ENCODE assay signal across 20 cellular contexts in genomic region chr7:155449880-155450557, GRCh38. TPM values are rescaled to one million over a fixed set of nuclear protein-coding genes. Genes with fewer than 3 reads are reported as not detected.
DNase-seq lines count a peak whose midpoint lies in the region; ATAC-seq, FAIRE-seq and TF ChIP-seq lines count a peak whose summit lies in the region.
"Had no signal": no experiment of that assay in that cellular context is flagged by ENCODE, and none has a peak within 500 bp of the region (broad histone marks: within the 10 kb centered on the region; RNA-seq: fewer than 3 reads in every experiment).

No MANE protein-coding gene starts in this region.

- no peak for TF ChIP-seq EP300 in H1 (IDR thresholded peaks at IDR 0.05; ENCODE audit: borderline replicate concordance in 1 of 2, low read depth in 2 of 2, low read length in 2 of 2)

- no peak overlapping the region for H2BK120ac ChIP-seq in H1 (replicated peaks; ENCODE audit: low read depth, low read length)
- H2BK120ac ChIP-seq in mesenchymal stem cell (ENCODE audit: low read depth, low read length), result no peak overlapping the region

- no peaks in the 10 kb centered on the region for H3K79me2 ChIP-seq in H1 (ENCODE audit: control insufficient read depth in 1 of 2, insufficient read depth in 2 of 2, low read length in 2 of 2)

- peaks cover 22 to 27% of the 10 kb centered on the region in 2 experiments for H4K20me1 ChIP-seq in H1 (replicated peaks in 1 of 2; ENCODE audit: control insufficient read depth in 1 of 2, insufficient read depth in 2 of 2, low read length in 2 of 2)

- TF ChIP-seq CTCF in H1 (IDR thresholded peaks at IDR 0.05; ENCODE audit: control extremely low read depth in 1 of 3, insufficient read depth in 1 of 3, low read depth in 1 of 3, low read length in 3 of 3) (no peak), spleen (IDR thresholded peaks at IDR 0.05 in 8 of 11, conservative IDR thresholded peaks at IDR 0.05 in 3 of 11) (no peak), A673 (conservative IDR thresholded peaks at IDR 0.05; ENCODE audit: low read depth, low read length) (no peak)

- H2BK15ac ChIP-seq in H1 (ENCODE audit: low read length) (no peak overlapping the region), mesenchymal stem cell (ENCODE audit: low read depth, poor library complexity, severe bottlenecking) (no peak overlapping the region)

- H3K4ac ChIP-seq in H1 (replicated peaks; ENCODE audit: insufficient read length, low read depth, low read length) (no peak overlapping the region), mesenchymal stem cell (ENCODE audit: low read depth in 1 of 2, low read length in 2 of 2) (no peak overlapping the region)

- H2BK12ac ChIP-seq in H1 (ENCODE audit: low read depth, low read length) (peak overlapping the region; percentile 27; the same call in 1 of the 2 replicates), mesenchymal stem cell (ENCODE audit: low read length in 2 of 2) (no peak overlapping the region)

- no peak overlapping the region for H3K9ac ChIP-seq in HUES48 (ENCODE audit: low read depth, low read length)
- no peak overlapping the region for H3K9ac ChIP-seq in H1 (replicated peaks in 1 of 4; ENCODE audit: extremely low read depth in 1 of 4, low read depth in 3 of 4, low read length in 3 of 4)
- no peak overlapping the region for H3K9ac ChIP-seq in mesenchymal stem cell (ENCODE audit: low read length)

- TF ChIP-seq POLR2A in H1 (IDR thresholded peaks at IDR 0.05; ENCODE audit: control extremely low read depth in 1 of 2, low read depth in 2 of 2, low read length in 2 of 2), result no peak
- no peak for TF ChIP-seq POLR2A in spleen (IDR thresholded peaks at IDR 0.05)

- H3K18ac ChIP-seq in H1 (ENCODE audit: extremely low read depth, low read length) (no peak overlapping the region; the same call in none of the 2 replicates), mesenchymal stem cell (ENCODE audit: low read depth in 1 of 2, low read length in 2 of 2) (no peak overlapping the region)

- FAIRE-seq in H1 (lab: Jason Lieb, UNC), result no peak
- FAIRE-seq: G401.6 had no signal

- H3K9me3 ChIP-seq in HUES48 (ENCODE audit: control insufficient read depth, insufficient read depth, low read length), result no peaks in the 10 kb centered on the region
- no peaks in the 10 kb centered on the region for H3K9me3 ChIP-seq in H1 (ENCODE audit: insufficient read depth in 2 of 2, low read depth in 1 of 2, low read length in 1 of 2)
- peaks cover 6% of the 10 kb centered on the region for H3K9me3 ChIP-seq in mesenchymal stem cell (ENCODE audit: control insufficient read depth, low read length)
- no peaks in the 10 kb centered on the region for H3K9me3 ChIP-seq in spleen
- H3K9me3 ChIP-seq in A673 (ENCODE audit: low read depth, low read length, poor library complexity, severe bottlenecking), result no peaks in the 10 kb centered on the region
- H3K9me3 ChIP-seq: MG63 had no signal

- ATAC-seq in GM18861 (IDR thresholded peaks at IDR 0.05; ENCODE audit: unreplicated experiment) (no peak), GM21825 (IDR thresholded peaks at IDR 0.05; ENCODE audit: unreplicated experiment) (no peak), GM18870 (IDR thresholded peaks at IDR 0.05; ENCODE audit: unreplicated experiment) (no peak)

- H3K27ac ChIP-seq in HUES48 (ENCODE audit: low read depth, low read length), result no peak overlapping the region
- no peak overlapping the region for H3K27ac ChIP-seq in H1 (ENCODE audit: low read depth, low read length)
- H3K27ac ChIP-seq in mesenchymal stem cell (ENCODE audit: low read length, poor library complexity, severe bottlenecking), result no peak overlapping the region
- no peak overlapping the region for H3K27ac ChIP-seq in spleen
- H3K27ac ChIP-seq in A673 (ENCODE audit: low read depth, low read length, poor library complexity, severe bottlenecking), result no peak overlapping the region

- H3K4me1 ChIP-seq in HUES48 (ENCODE audit: control insufficient read depth, insufficient read depth, low read length), result peaks cover 18% of the 10 kb centered on the region; the same call in 1 of the 2 replicates
- peaks cover 0 to 21% (median 13%) of the 10 kb centered on the region in 4 experiments; a peak in 6 of 7 replicates for H3K4me1 ChIP-seq in H1 (replicated peaks in 1 of 4; ENCODE audit: control insufficient read depth in 3 of 4, insufficient read depth in 4 of 4, low read length in 3 of 4)
- peaks cover 25% of the 10 kb centered on the region for H3K4me1 ChIP-seq in mesenchymal stem cell (ENCODE audit: control insufficient read depth, insufficient read depth, low read depth, low read length)
- peaks cover 7 to 51% (median 38%) of the 10 kb centered on the region in 6 donors for H3K4me1 ChIP-seq in spleen
- peaks cover 4% of the 10 kb centered on the region for H3K4me1 ChIP-seq in A673 (ENCODE audit: insufficient read depth, low read length, poor library complexity, severe bottlenecking)

- H4K8ac ChIP-seq in H1 (ENCODE audit: extremely low read depth, insufficient read depth, low read length) (no peak overlapping the region; the same call in 1 of the 2 replicates), mesenchymal stem cell (ENCODE audit: low read length) (no peak overlapping the region)

- H3K23me2 ChIP-seq in H1 (ENCODE audit: low read depth, low read length), result peaks cover 2% of the 10 kb centered on the region; the same call in 1 of the 2 replicates

- WGBS in H1 (ENCODE audit: extremely low coverage in 1 of 2, insufficient coverage in 1 of 2, insufficient read length in 1 of 2, insufficient replicate concordance in 2 of 2, low coverage in 1 of 2, low lambda C conversion rate in 2 of 2, missing lambda C conversion rate in 1 of 2), 2 experiments, result 3% methylated on average over 45 of the region's 50 CpGs; no CpG with 5 or more reads in 1 of the 2 experiments
- WGBS in mesenchymal stem cell, result 3% methylated on average over 42 of the region's 50 CpGs
- WGBS in spleen, 5 donors, result 4 to 7% (median 4%) methylated on average over 18 to 50 of the region's 50 CpGs

- H2BK5ac ChIP-seq in H1 (ENCODE audit: low read depth, low read length) (no peak overlapping the region), mesenchymal stem cell (ENCODE audit: low read depth, low read length, poor library complexity, severe bottlenecking) (no peak overlapping the region)

- peaks cover 100% of the 10 kb centered on the region for H3K27me3 ChIP-seq in HUES48 (ENCODE audit: control insufficient read depth, insufficient read depth, low read length)
- H3K27me3 ChIP-seq in H1 (replicated peaks in 1 of 4; ENCODE audit: control insufficient read depth in 3 of 4, extremely low read depth in 1 of 4, insufficient read depth in 3 of 4, low read length in 3 of 4), result peaks cover 83 to 99% (median 95%) of the 10 kb centered on the region in 4 experiments
- H3K27me3 ChIP-seq in mesenchymal stem cell (ENCODE audit: control insufficient read depth in 1 of 2, insufficient read depth in 1 of 2, low read length in 2 of 2), result peaks cover 89 to 90% of the 10 kb centered on the region in 2 experiments
- peaks cover 0 to 97% (median 80%) of the 10 kb centered on the region in 7 donors for H3K27me3 ChIP-seq in spleen (replicated peaks in 1 of 7)
- peaks cover 92% of the 10 kb centered on the region for H3K27me3 ChIP-seq in A673 (replicated peaks; ENCODE audit: insufficient read depth, low read depth, low read length, poor library complexity)

- POLR2A ChIA-PET in H1 (lab: Charles Lee; ENCODE audit: partially characterized antibody) (interaction anchor here (1.1 to 2.7 kb wide), 6 partner anchors 9 to 71 kb away, joined by 3 to 9 read pairs (median 5); no protein-coding TSS in a partner anchor), A673 (lab: Charles Lee; ENCODE audit: low non-redundant PET) (no interaction called here)

- H4K5ac ChIP-seq in H1 (ENCODE audit: insufficient read length, low read depth, low read length), result no peak overlapping the region

- H3K36me3 ChIP-seq in HUES48 (ENCODE audit: control insufficient read depth, insufficient read depth, low read length) (no peaks in the 10 kb centered on the region), H1 (ENCODE audit: control insufficient read depth in 2 of 4, insufficient read depth in 4 of 4, low read length in 3 of 4) (no peaks in the 10 kb centered on the region; a peak in 1 of 8 replicates), mesenchymal stem cell (ENCODE audit: control insufficient read depth in 1 of 2, insufficient read depth in 2 of 2, low read depth in 1 of 2, low read length in 2 of 2) (no peaks in the 10 kb centered on the region), spleen (no peaks in the 10 kb centered on the region), A673 (ENCODE audit: insufficient read depth, low read length, poor library complexity, severe bottlenecking) (no peaks in the 10 kb centered on the region)
- H3K36me3 ChIP-seq: MG63 had no signal

- DNase-seq in H1 (ENCODE audit: low read depth in 1 of 2, low spot score in 2 of 2) (peak in 1 of 2 experiments; percentile 71), mesenchymal stem cell (no peak), spleen (peak; percentile 47), A673 (ENCODE audit: low spot score) (no peak)
- DNase-seq: CD4-positive, alpha-beta memory T cell; DMS79; IMR-90; Karpas-422; MG63; NCI-H1105; NCI-H1694; NCI-H2107; NK-92 treated with Interleukin-12 subunit alpha and Interleukin-12 subunit beta, amount 100 ng/mL, for 24 hours; RPMI8226 had no signal

- H3K23ac ChIP-seq in H1 (ENCODE audit: insufficient read length) (no peak overlapping the region), mesenchymal stem cell (ENCODE audit: low read length in 2 of 2) (no peak overlapping the region)

- no TSS peak for BruUV-seq in A673 (replicated peaks; lab: Mats Ljungman, UMichigan)

- no peak overlapping the region for H2AK5ac ChIP-seq in H1 (ENCODE audit: low read depth, low read length)
- no peak overlapping the region for H2AK5ac ChIP-seq in mesenchymal stem cell (ENCODE audit: low read length, severe bottlenecking)

- H3K14ac ChIP-seq in H1 (ENCODE audit: insufficient read length) (no peak overlapping the region), mesenchymal stem cell (ENCODE audit: low read length in 2 of 2) (no peak overlapping the region)

- no peak for TF ChIP-seq RAD21 in H1 (IDR thresholded peaks at IDR 0.05 in 1 of 2, conservative IDR thresholded peaks at IDR 0.05 in 1 of 2; ENCODE audit: low read depth in 2 of 2, low read length in 2 of 2)

- H3K79me1 ChIP-seq in H1 (ENCODE audit: low read depth, low read length) (no peaks in the 10 kb centered on the region; the same call in 1 of the 2 replicates), mesenchymal stem cell (replicated peaks; ENCODE audit: low read length, poor library complexity, severe bottlenecking) (no peaks in the 10 kb centered on the region)

- intact Hi-C loops in spleen (cut with DNase I; ENCODE audit: low total_unique reads), result no loop called here
- intact Hi-C loops in A673 (cut with micrococcal nuclease; ENCODE audit: unreplicated experiment), result no loop called here

- H3K56ac ChIP-seq in H1 (replicated peaks; ENCODE audit: insufficient read length, low read depth, low read length), result no peak overlapping the region

- H3K4me2 ChIP-seq in H1 (ENCODE audit: insufficient read depth in 1 of 2, low read depth in 2 of 2, low read length in 2 of 2) (peak overlapping the region; percentile 60 to 74), mesenchymal stem cell (ENCODE audit: low read length, poor library complexity, severe bottlenecking) (peak overlapping the region; percentile 5)

- H3K4me3 ChIP-seq in HUES48 (ENCODE audit: low read depth, low read length) (peak overlapping the region; percentile 44; the same call in 1 of the 2 replicates), H1 (ENCODE audit: extremely low read depth in 1 of 4, insufficient read depth in 2 of 4, low read depth in 3 of 4, low read length in 4 of 4) (peak overlapping the region in 2 of 4 experiments; percentile 5 to 53; a peak in 3 of 8 replicates), mesenchymal stem cell (ENCODE audit: insufficient read depth in 1 of 2, low read depth in 1 of 2, low read length in 2 of 2) (no peak overlapping the region), spleen (peak overlapping the region in 2 of 8 donors; percentile 2), A673 (ENCODE audit: low read depth, low read length, poor library complexity, severe bottlenecking) (no peak overlapping the region)
- H3K4me3 ChIP-seq: MG63 had no signal

- H2BK20ac ChIP-seq in H1 (ENCODE audit: low read length), result no peak overlapping the region

- no peak overlapping the region for H2AFZ ChIP-seq in H1 (ENCODE audit: low read length)
- H2AFZ ChIP-seq in mesenchymal stem cell (ENCODE audit: low read depth, low read length), result no peak overlapping the region

- H4K91ac ChIP-seq in H1 (replicated peaks; ENCODE audit: insufficient read length, low read length), result no peak overlapping the region
- no peak overlapping the region for H4K91ac ChIP-seq in mesenchymal stem cell (ENCODE audit: low read length)

- CTCF ChIA-PET in H1 (lab: Charles Lee; ENCODE audit: partially characterized antibody), result interaction anchor here (0.6 to 7.1 kb wide), 16 partner anchors 13 to 358 kb away, joined by 3 to 81 read pairs (median 4); no protein-coding TSS in a partner anchor
- CTCF ChIA-PET in A673 (lab: Charles Lee), result no interaction called here

RNA-seq across cellular contexts. Expression of gene EN2, which starts 7.9 kb away (rescaled TPM):
- total RNA-seq in H1 (2021; fragmentation: NEBNext Ultra II Directional; extraction: Animal tissue kit (Norgen Biotek cat#: 25700)), result not detected in 2 replicates
- 0.03 TPM in 1 of 2 replicates, not detected in the other for polyA plus RNA-seq in H1 (2011; rRNA removed)
- polyA plus RNA-seq in H1 (2011; cell fraction: cytosol; rRNA removed), result not detected
- polyA plus RNA-seq in H1 (2011; cell fraction: nucleus; rRNA removed), result not detected
- 0.04 TPM in 1 of 4 replicates, not detected in the others for polyA plus RNA-seq in H1 (2012, experiment 1 of 2)
- polyA plus RNA-seq in H1 (2012, experiment 2 of 2), result not detected
- not detected for polyA plus RNA-seq in H1 (2013, experiment 1 of 2)
- polyA plus RNA-seq in H1 (2013, experiment 2 of 2), result not detected
- polyA minus RNA-seq in H1 (2011; rRNA and poly(A)+ RNA removed), result not detected in 2 replicates
- polyA minus RNA-seq in H1 (2011; cell fraction: cytosol; rRNA and poly(A)+ RNA removed), result not detected
- not detected for polyA minus RNA-seq in H1 (2011; cell fraction: nucleus; rRNA and poly(A)+ RNA removed)
- polyA plus RNA-seq in mesenchymal stem cell (2013, experiment 1 of 2), result not detected
- not detected for polyA plus RNA-seq in mesenchymal stem cell (2013, experiment 2 of 2)
- total RNA-seq in spleen, result not detected
- polyA plus RNA-seq in spleen, result under 1 TPM in 2 of 3 donors, not detected in 1; 0.03 to 0.04 TPM
- not detected in 2 replicates for total RNA-seq in A673 (2021)
- total RNA-seq: CD4-positive, alpha-beta memory T cell; IMR-90 had no signal
- polyA plus RNA-seq: BJ; CD4-positive, alpha-beta memory T cell; IMR-90 had no signal
